In genomic region chr11:109308551-109308950, GRCh38 we compare ENCODE assay signal across 15 cellular contexts.
A peak's percentile ranks its signal among the peaks of the same experiment; 100 is the strongest.
DNase-seq lines count a peak whose midpoint lies in the region; ATAC-seq and TF ChIP-seq lines count a peak whose summit lies in the region.
"Had no signal": no experiment of that assay in that cellular context is flagged by ENCODE, and none has a peak within 500 bp of the region (broad histone marks: within the 10 kb centered on the region; RNA-seq: fewer than 3 reads in every experiment).

No MANE protein-coding gene starts in this region.

- peak overlapping the region; percentile 23 to 48 for H3K18ac ChIP-seq in mesenchymal stem cell (ENCODE audit: low read depth in 1 of 2, low read length in 2 of 2)

- H3K9me3 ChIP-seq in mesenchymal stem cell (ENCODE audit: control insufficient read depth, low read length): no peaks in the 10 kb centered on the region
- H3K9me3 ChIP-seq: HAP-1 had no signal

- H2BK12ac ChIP-seq in mesenchymal stem cell (ENCODE audit: low read length in 2 of 2): no peak overlapping the region

- H4K8ac ChIP-seq in mesenchymal stem cell (ENCODE audit: low read length): no peak overlapping the region

- intact Hi-C loops in left cardiac atrium (cut with DNase I): no loop called here

- no peaks in the 10 kb centered on the region for H3K27me3 ChIP-seq in mesenchymal stem cell (ENCODE audit: control insufficient read depth in 1 of 2, insufficient read depth in 1 of 2, low read length in 2 of 2)

- no peaks in the 10 kb centered on the region for H3K79me1 ChIP-seq in mesenchymal stem cell (replicated peaks; ENCODE audit: low read length, poor library complexity, severe bottlenecking)

- H3K4me2 ChIP-seq in mesenchymal stem cell (ENCODE audit: low read length, poor library complexity, severe bottlenecking): no peak overlapping the region

- H2BK5ac ChIP-seq in mesenchymal stem cell (ENCODE audit: low read depth, low read length, poor library complexity, severe bottlenecking): no peak overlapping the region

- no peak overlapping the region for H2AK5ac ChIP-seq in mesenchymal stem cell (ENCODE audit: low read length, severe bottlenecking)

- H2AFZ ChIP-seq in mesenchymal stem cell (ENCODE audit: low read depth, low read length): no peak overlapping the region

- H2BK15ac ChIP-seq in mesenchymal stem cell (ENCODE audit: low read depth, poor library complexity, severe bottlenecking): no peak overlapping the region

- no peak overlapping the region for H4K91ac ChIP-seq in mesenchymal stem cell (ENCODE audit: low read length)

- H3K23ac ChIP-seq in mesenchymal stem cell (ENCODE audit: low read length in 2 of 2): no peak overlapping the region

- TF ChIP-seq POLR2A in NB4 (IDR thresholded peaks at IDR 0.05; ENCODE audit: extremely low read depth, insufficient read length): no peak

- WGBS in mesenchymal stem cell: 88% methylated on average over 3 of the region's 3 CpGs

- H3K14ac ChIP-seq in mesenchymal stem cell (ENCODE audit: low read length in 2 of 2): no peak overlapping the region

- H3K4me1 ChIP-seq in mesenchymal stem cell (ENCODE audit: control insufficient read depth, insufficient read depth, low read depth, low read length): no peaks in the 10 kb centered on the region
- H3K4me1 ChIP-seq: HAP-1 had no signal

- peak; percentile 6 for DNase-seq in AG10803 (ENCODE audit: low read depth)
- peak; percentile 6 for DNase-seq in NB4 (ENCODE audit: low read depth)
- DNase-seq in NCI-H510A treated with DMSO at 0.1 percent for 48 hours (lab: John Stamatoyannopoulos, UW): peak; percentile 87
- DNase-seq in mesenchymal stem cell: no peak
- no peak for DNase-seq in left cardiac atrium
- no peak for DNase-seq in HUDEP-2 (lab: John Stamatoyannopoulos, UW; ENCODE audit: unreplicated experiment in 76 of 76)
- DNase-seq in HuH-7 (ENCODE audit: low spot score): no peak
- DNase-seq: ACHN; C1 segment of cervical spinal cord; Calu3; CD4-positive, alpha-beta T cell; DMS 273 treated with DMSO at 0.1 percent for 48 hours had no signal

- H3K4me3 ChIP-seq in AG10803 (ENCODE audit: low read length): no peak overlapping the region
- H3K4me3 ChIP-seq in NB4 (ENCODE audit: low read depth, low read length): no peak overlapping the region
- no peak overlapping the region for H3K4me3 ChIP-seq in mesenchymal stem cell (ENCODE audit: insufficient read depth in 1 of 2, low read depth in 1 of 2, low read length in 2 of 2)
- H3K4me3 ChIP-seq: HAP-1 had no signal

- H3K27ac ChIP-seq in mesenchymal stem cell (ENCODE audit: low read length, poor library complexity, severe bottlenecking): no peak overlapping the region

- TF ChIP-seq CTCF in AG10803 (conservative IDR thresholded peaks at IDR 0.05; ENCODE audit: low read length) (no peak), NB4 (IDR thresholded peaks at IDR 0.05; ENCODE audit: low read depth, low read length) (no peak)

- H3K36me3 ChIP-seq in mesenchymal stem cell (ENCODE audit: control insufficient read depth in 1 of 2, insufficient read depth in 2 of 2, low read depth in 1 of 2, low read length in 2 of 2): no peaks in the 10 kb centered on the region
- H3K36me3 ChIP-seq: HAP-1 had no signal

- H2BK120ac ChIP-seq in mesenchymal stem cell (ENCODE audit: low read depth, low read length): no peak overlapping the region

- H3K4ac ChIP-seq in mesenchymal stem cell (ENCODE audit: low read depth in 1 of 2, low read length in 2 of 2): no peak overlapping the region

- ATAC-seq in left cardiac atrium (no peak), GM19395 (IDR thresholded peaks at IDR 0.05; ENCODE audit: unreplicated experiment) (no peak)
- ATAC-seq: HepG2 had no signal

- no peak overlapping the region for H3K9ac ChIP-seq in mesenchymal stem cell (ENCODE audit: low read length)

Comparison
In these comparisons a context has a peak if more than half of its experiments do, and no peak if none do; other contexts are left out.
1. DNase-seq: peak in AG10803 (single experiment), NB4 (single experiment) and NCI-H510A treated with DMSO at 0.1 percent for 48 hours (single experiment); none in mesenchymal stem cell (single experiment), left cardiac atrium (single experiment), HUDEP-2 (0 of 76) and HuH-7 (single experiment).